Comparison of ENCODE assay signal across 7 cellular contexts in genomic region chr7:67192889-67193613, GRCh38.
DNase-seq lines count a peak whose midpoint lies in the region; ATAC-seq and TF ChIP-seq lines count a peak whose summit lies in the region.
"Not testable (repeated sequence)": the region's sequence is repeated elsewhere in the genome, so short reads cannot be mapped to it uniquely, and the experiment has no call there.

No MANE protein-coding gene starts in this region.

- peak; percentile 35 for DNase-seq in GM04503 (ENCODE audit: low read depth)
- DNase-seq in NCI-H1694 treated with DMSO at 0.1 percent for 48 hours (lab: John Stamatoyannopoulos, UW), result peak; percentile 73
- DNase-seq in NCI-H748 (lab: John Stamatoyannopoulos, UW; ENCODE audit: unreplicated experiment), result peak; percentile 98
- DNase-seq in adrenal gland, result peak in 6 of 7 donors; percentile 43 to 83 (median 66)
- peak; percentile 29 for DNase-seq in fibroblast of pulmonary artery (ENCODE audit: low read depth)
- DNase-seq in left lung, result not testable (repeated sequence)
- peak; percentile 16 for DNase-seq in putamen (ENCODE audit: low spot score)

- not testable (repeated sequence) for H3K36me3 ChIP-seq in adrenal gland (replicated peaks in 1 of 2); left lung

- H3K9me3 ChIP-seq in adrenal gland (replicated peaks in 1 of 3); left lung: not testable (repeated sequence)

- H3K27me3 ChIP-seq in adrenal gland, left lung: not testable (repeated sequence)

- H3K4me3 ChIP-seq in adrenal gland; fibroblast of pulmonary artery (replicated peaks; ENCODE audit: low read depth, low read length); left lung: not testable (repeated sequence)

- intact Hi-C loops in adrenal gland (cut with DNase I); left lung (cut with DNase I): not testable (repeated sequence)

- ATAC-seq in left lung, result peak; percentile 67

- peak overlapping the region in 3 of 5 donors; percentile 49 to 60 (median 58) for H3K27ac ChIP-seq in adrenal gland
- H3K27ac ChIP-seq in left lung, result not testable (repeated sequence)

- TF ChIP-seq CTCF in adrenal gland (IDR thresholded peaks at IDR 0.05), result peak in 1 of 6 experiments; percentile 5
- not testable (repeated sequence) for TF ChIP-seq CTCF in fibroblast of pulmonary artery (IDR thresholded peaks at IDR 0.05; ENCODE audit: low read length, missing control alignments); left lung (IDR thresholded peaks at IDR 0.05)

- WGBS in adrenal gland, 4 donors, result 40 to 46% (median 44%) methylated on average over 11 of the region's 11 CpGs

- not testable (repeated sequence) for TF ChIP-seq POLR2A in adrenal gland (IDR thresholded peaks at IDR 0.05)

- peaks cover 10 to 14% of the 10 kb centered on the region in 2 donors for H3K4me1 ChIP-seq in adrenal gland (replicated peaks in 1 of 2)
- H3K4me1 ChIP-seq in left lung, result not testable (repeated sequence)
